Comparison of ENCODE assay signal across 20 cellular contexts in the genomic region with DNA sequence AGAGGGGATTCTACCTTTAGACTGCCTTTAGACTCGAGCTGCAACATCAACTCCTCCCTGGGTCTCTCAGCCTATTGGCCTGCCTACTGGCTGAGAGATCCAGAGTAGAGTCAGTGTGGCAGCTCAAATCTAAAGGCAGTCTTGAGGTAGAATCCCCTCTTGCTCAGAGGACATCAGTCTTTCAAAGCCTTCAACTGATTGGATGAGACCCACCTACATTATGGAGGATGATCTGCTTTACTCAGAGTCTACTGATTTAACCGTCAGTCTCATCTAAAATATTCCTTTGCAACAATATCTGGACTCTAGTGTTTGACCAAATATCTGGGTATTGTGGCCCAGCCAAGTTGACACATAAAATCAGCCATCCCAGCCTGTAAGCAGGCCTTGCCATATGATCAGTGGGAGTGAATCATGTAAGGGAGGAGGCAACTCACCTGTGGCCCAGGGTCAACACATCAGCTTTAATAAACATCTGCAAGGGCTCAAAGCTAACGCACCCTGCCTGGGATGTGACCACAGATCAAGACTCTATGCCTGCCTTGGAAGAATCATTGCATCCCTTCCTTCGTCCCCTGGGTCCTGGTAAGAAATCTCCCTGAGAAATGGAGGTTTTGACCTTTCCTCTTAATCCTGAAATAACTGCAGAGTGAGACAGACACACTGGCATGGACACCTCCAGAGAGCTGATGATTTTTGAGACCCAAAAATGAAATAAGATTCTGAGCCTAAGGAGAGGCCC.
"Had no signal": no experiment of that assay in that cellular context is flagged by ENCODE, and none has a peak within 500 bp of the region (broad histone marks: within the 10 kb centered on the region; RNA-seq: fewer than 3 reads in every experiment).

No MANE protein-coding gene starts in this region.

- H3K27ac ChIP-seq: epithelial cell of prostate, left lung, right lobe of liver, VCaP had no signal

- DNase-seq: activated CD4-positive, alpha-beta memory T cell treated with anti-CD3 and anti-CD28 coated beads for 36 hours; activated CD4-positive, alpha-beta T cell treated with anti-CD3 and anti-CD28 coated beads for 36 hours; activated CD8-positive, alpha-beta memory T cell treated with anti-CD3 and anti-CD28 coated beads, Interleukin-2, amount 10 ng/mL, durations not matched to agents 7 days and 5 days; activated naive CD4-positive, alpha-beta T cell treated with anti-CD3 and anti-CD28 coated beads, Interleukin-2, amount 50 U/mL, for 16 hours; activated T-cell treated with anti-CD3 and anti-CD28 coated beads, Interleukin-2, amount 50 U/mL, for 1 hour; cerebellar nuclear complex; dermis blood vessel endothelial cell; effector memory CD8-positive, alpha-beta T cell; islet precursor cell; left lung; natural killer cell; nucleus accumbens; right lobe of liver; stimulated activated CD4-positive, alpha-beta T cell treated with anti-CD3 and anti-CD28 coated beads, Interleukin-2, amount 100 ng/mL, for 24 hours had no signal

- H3K4me1 ChIP-seq: left lung, right lobe of liver had no signal

- H3K27ac Mint-ChIP-seq: activated CD4-positive, alpha-beta memory T cell treated with anti-CD3 and anti-CD28 coated beads for 36 hours; activated CD4-positive, alpha-beta T cell treated with anti-CD3 and anti-CD28 coated beads for 36 hours; activated CD8-positive, alpha-beta memory T cell treated with anti-CD3 and anti-CD28 coated beads, Interleukin-2, amount 10 ng/mL, durations not matched to agents 7 days and 5 days; effector memory CD8-positive, alpha-beta T cell; memory B cell; natural killer cell; progenitor cell of endocrine pancreas; stimulated activated memory B cell treated with anti-CD40 and anti-IgM and Interleukin-4, amounts not matched to agents 10 μg/mL and 1 μg/mL and 100 μg/mL, for 72 hours; type B pancreatic cell had no signal

- H3K9me3 ChIP-seq: left lung, right lobe of liver had no signal

- ATAC-seq: activated CD4-positive, alpha-beta T cell treated with anti-CD3 and anti-CD28 coated beads for 36 hours; activated CD8-positive, alpha-beta memory T cell treated with anti-CD3 and anti-CD28 coated beads, Interleukin-2, amount 10 ng/mL, durations not matched to agents 7 days and 5 days; effector memory CD8-positive, alpha-beta T cell; natural killer cell; right lobe of liver; stimulated activated memory B cell treated with anti-CD40 and anti-IgM and Interleukin-4, amounts not matched to agents 10 μg/mL and 1 μg/mL and 100 μg/mL, for 72 hours had no signal

- H3K36me3 Mint-ChIP-seq: activated CD4-positive, alpha-beta memory T cell treated with anti-CD3 and anti-CD28 coated beads for 36 hours; activated CD8-positive, alpha-beta memory T cell treated with anti-CD3 and anti-CD28 coated beads, Interleukin-2, amount 10 ng/mL, durations not matched to agents 7 days and 5 days; memory B cell; natural killer cell; stimulated activated memory B cell treated with anti-CD40 and anti-IgM and Interleukin-4, amounts not matched to agents 10 μg/mL and 1 μg/mL and 100 μg/mL, for 72 hours had no signal

- H3K27me3 ChIP-seq: left lung, right lobe of liver had no signal

- H3K9me3 Mint-ChIP-seq: activated CD4-positive, alpha-beta memory T cell treated with anti-CD3 and anti-CD28 coated beads for 36 hours; effector memory CD8-positive, alpha-beta T cell; memory B cell; natural killer cell; stimulated activated memory B cell treated with anti-CD40 and anti-IgM and Interleukin-4, amounts not matched to agents 10 μg/mL and 1 μg/mL and 100 μg/mL, for 72 hours; type B pancreatic cell had no signal

- H3K36me3 ChIP-seq: right lobe of liver had no signal

- H3K4me3 ChIP-seq: left lung, right lobe of liver had no signal

- H3K4me3 Mint-ChIP-seq: activated CD4-positive, alpha-beta memory T cell treated with anti-CD3 and anti-CD28 coated beads for 36 hours; activated CD4-positive, alpha-beta T cell treated with anti-CD3 and anti-CD28 coated beads for 36 hours; activated CD8-positive, alpha-beta memory T cell treated with anti-CD3 and anti-CD28 coated beads, Interleukin-2, amount 10 ng/mL, durations not matched to agents 7 days and 5 days; memory B cell; stimulated activated memory B cell treated with anti-CD40 and anti-IgM and Interleukin-4, amounts not matched to agents 10 μg/mL and 1 μg/mL and 100 μg/mL, for 72 hours had no signal

- H3K27me3 Mint-ChIP-seq: progenitor cell of endocrine pancreas had no signal
